Comparison of ENCODE assay signal across 16 cellular contexts in the genomic region with DNA sequence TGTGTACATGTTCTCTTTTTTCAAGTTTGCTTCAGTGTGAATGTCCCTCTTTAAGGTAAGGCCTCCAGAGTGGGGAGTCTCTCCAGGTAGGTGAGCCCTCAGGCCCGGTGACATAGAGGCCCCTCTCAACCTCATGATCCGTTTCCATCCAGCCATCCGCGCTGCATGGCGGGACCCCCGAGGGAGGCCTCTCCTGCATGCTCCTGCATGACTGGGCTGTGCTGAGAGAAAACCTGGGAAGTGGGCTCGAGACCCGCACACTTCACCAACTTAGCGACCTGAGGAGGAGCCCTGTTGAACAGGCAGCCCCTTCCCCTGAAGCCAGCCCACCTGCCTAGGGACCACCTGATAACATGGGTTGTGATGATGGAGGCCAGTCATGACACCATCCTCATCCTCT.
DNase-seq lines count a peak whose midpoint lies in the region; ATAC-seq and TF ChIP-seq lines count a peak whose summit lies in the region.
"Had no signal": no experiment of that assay in that cellular context is flagged by ENCODE, and none has a peak within 500 bp of the region (broad histone marks: within the 10 kb centered on the region; RNA-seq: fewer than 3 reads in every experiment).

No MANE protein-coding gene starts in this region.

- no peaks in the 10 kb centered on the region for H3K36me3 ChIP-seq in Caco-2 (ENCODE audit: control insufficient read depth, insufficient read depth, low read length)
- H3K36me3 ChIP-seq in PC-9 (ENCODE audit: low read depth), result no peaks in the 10 kb centered on the region
- H3K36me3 ChIP-seq in mesenchymal stem cell (ENCODE audit: control insufficient read depth in 1 of 2, insufficient read depth in 2 of 2, low read depth in 1 of 2, low read length in 2 of 2), result peaks cover 13 to 28% of the 10 kb centered on the region in 2 experiments
- H3K36me3 ChIP-seq in upper lobe of left lung, result peaks cover 0 to 37% (median 7%) of the 10 kb centered on the region in 4 donors
- H3K36me3 ChIP-seq in MM.1S (replicated peaks; ENCODE audit: insufficient read depth, low read length), result no peaks in the 10 kb centered on the region

- H3K27ac ChIP-seq in PC-9, result peak overlapping the region; percentile 96
- no peak overlapping the region for H3K27ac ChIP-seq in mesenchymal stem cell (ENCODE audit: low read length, poor library complexity, severe bottlenecking)
- H3K27ac ChIP-seq in upper lobe of left lung, result peak overlapping the region in 3 of 4 donors; percentile 55 to 78 (median 69)
- H3K27ac ChIP-seq in MM.1S (ENCODE audit: low read length), result no peak overlapping the region

- BruUV-seq in Caco-2 (replicated peaks; lab: Mats Ljungman, UMichigan), result no TSS peak
- BruUV-seq in PC-9 (replicated peaks; lab: Mats Ljungman, UMichigan), result no TSS peak

- H3K79me1 ChIP-seq in mesenchymal stem cell (replicated peaks; ENCODE audit: low read length, poor library complexity, severe bottlenecking), result no peaks in the 10 kb centered on the region

- no peak overlapping the region for H4K8ac ChIP-seq in mesenchymal stem cell (ENCODE audit: low read length)

- TF ChIP-seq POLR2A in upper lobe of left lung (IDR thresholded peaks at IDR 0.05), result no peak

- no peak overlapping the region for H3K14ac ChIP-seq in mesenchymal stem cell (ENCODE audit: low read length in 2 of 2)

- peak overlapping the region; percentile 64 for H4K91ac ChIP-seq in mesenchymal stem cell (ENCODE audit: low read length)

- CTCF ChIA-PET in Caco-2 (lab: Charles Lee), result no interaction called here
- CTCF ChIA-PET in PC-9 (lab: Charles Lee), result no interaction called here

- H2BK120ac ChIP-seq in mesenchymal stem cell (ENCODE audit: low read depth, low read length), result no peak overlapping the region

- H3K27me3 ChIP-seq in Caco-2 (replicated peaks; ENCODE audit: control insufficient read depth, insufficient read depth, low read length) (no peaks in the 10 kb centered on the region), PC-9 (ENCODE audit: insufficient read depth, low read depth) (no peaks in the 10 kb centered on the region), mesenchymal stem cell (ENCODE audit: control insufficient read depth in 1 of 2, insufficient read depth in 1 of 2, low read length in 2 of 2) (no peaks in the 10 kb centered on the region), upper lobe of left lung (no peaks in the 10 kb centered on the region), MM.1S (replicated peaks; ENCODE audit: insufficient read depth, low read length) (no peaks in the 10 kb centered on the region)

- no peaks in the 10 kb centered on the region for H3K27me3 Mint-ChIP-seq in Caco-2 (ENCODE audit: insufficient read depth, unreplicated experiment)
- H3K27me3 Mint-ChIP-seq: B cell; CD4-positive, alpha-beta T cell; IgD-negative memory B cell had no signal

- no peak overlapping the region for H3K4me3 Mint-ChIP-seq in Caco-2 (ENCODE audit: unreplicated experiment)
- H3K4me3 Mint-ChIP-seq: B cell; CD4-positive, alpha-beta T cell; H9; IgD-negative memory B cell had no signal

- ATAC-seq in upper lobe of left lung (ENCODE audit: low FRiP score in 2 of 2), result no peak
- no peak for ATAC-seq in HG02885 (IDR thresholded peaks at IDR 0.05; ENCODE audit: poor library complexity, unreplicated experiment)
- ATAC-seq in HG03565 (IDR thresholded peaks at IDR 0.05; ENCODE audit: unreplicated experiment), result no peak

- peak overlapping the region; percentile 78 for H3K4me2 ChIP-seq in PC-9
- no peak overlapping the region for H3K4me2 ChIP-seq in mesenchymal stem cell (ENCODE audit: low read length, poor library complexity, severe bottlenecking)
- H3K4me2 ChIP-seq in MM.1S (ENCODE audit: low read depth, low read length), result no peak overlapping the region

- H3K18ac ChIP-seq in mesenchymal stem cell (ENCODE audit: low read depth in 1 of 2, low read length in 2 of 2), result no peak overlapping the region

- H3K27ac Mint-ChIP-seq in Caco-2 (ENCODE audit: unreplicated experiment), result peak overlapping the region; percentile 92
- H3K27ac Mint-ChIP-seq: B cell; CD4-positive, alpha-beta T cell; H9; IgD-negative memory B cell had no signal

- H3K9ac ChIP-seq in mesenchymal stem cell (ENCODE audit: low read length) (no peak overlapping the region), MM.1S (ENCODE audit: low read length) (no peak overlapping the region)

- no peaks in the 10 kb centered on the region for H3K9me3 Mint-ChIP-seq in Caco-2 (ENCODE audit: unreplicated experiment)
- H3K9me3 Mint-ChIP-seq: CD4-positive, alpha-beta T cell; H9; IgD-negative memory B cell had no signal

- H2BK15ac ChIP-seq in mesenchymal stem cell (ENCODE audit: low read depth, poor library complexity, severe bottlenecking), result peak overlapping the region; percentile 4

- H2AK5ac ChIP-seq in mesenchymal stem cell (ENCODE audit: low read length, severe bottlenecking), result peak overlapping the region; percentile 75

- intact Hi-C loops in Caco-2 (cut with micrococcal nuclease; ENCODE audit: unreplicated experiment) (loop anchor here (2.0 kb wide), 2 partner anchors 21 to 59 kb away; no protein-coding TSS in a partner anchor), PC-9 (cut with micrococcal nuclease; ENCODE audit: unreplicated experiment) (loop anchor here (2.0 kb wide), 1 partner anchor 49 kb away; no protein-coding TSS in a partner anchor)

- H3F3A ChIP-seq in PC-9 (ENCODE audit: insufficient read depth, low read depth) (peaks cover 38% of the 10 kb centered on the region), MM.1S (ENCODE audit: insufficient read depth, low read length) (no peaks in the 10 kb centered on the region)

- POLR2A ChIA-PET in Caco-2 (lab: Charles Lee) (no interaction called here), PC-9 (lab: Charles Lee; ENCODE audit: unreplicated experiment) (no interaction called here)

- peaks cover 7% of the 10 kb centered on the region for H3K36me3 Mint-ChIP-seq in Caco-2 (ENCODE audit: insufficient read depth, unreplicated experiment)

- WGBS in mesenchymal stem cell, result over 99% methylated on average over 9 of the region's 9 CpGs
- 95% methylated on average over 4 to 9 of the region's 9 CpGs for WGBS in upper lobe of left lung, 2 donors

- no peak overlapping the region for H2BK5ac ChIP-seq in mesenchymal stem cell (ENCODE audit: low read depth, low read length, poor library complexity, severe bottlenecking)

- no peak for DNase-seq in Caco-2
- no peak for DNase-seq in PC-9
- no peak for DNase-seq in mesenchymal stem cell
- DNase-seq in upper lobe of left lung, result no peak
- no peak for DNase-seq in MM.1S
- DNase-seq: C1 segment of cervical spinal cord; CD4-positive, alpha-beta T cell; DMS153; DMS79 treated with DMSO at 0.1 percent for 48 hours; EL; GOT3; H9 had no signal

- no peaks in the 10 kb centered on the region for H3K79me2 ChIP-seq in PC-9 (ENCODE audit: low read depth)
- no peaks in the 10 kb centered on the region for H3K79me2 ChIP-seq in MM.1S (ENCODE audit: low read length)

- H3K23ac ChIP-seq in mesenchymal stem cell (ENCODE audit: low read length in 2 of 2), result no peak overlapping the region

- no peak for TF ChIP-seq EP300 in upper lobe of left lung (IDR thresholded peaks at IDR 0.05)

- H2BK12ac ChIP-seq in mesenchymal stem cell (ENCODE audit: low read length in 2 of 2), result peak overlapping the region in 1 of 2 experiments; percentile 40

- TF ChIP-seq CTCF in Caco-2 (IDR thresholded peaks at IDR 0.05; ENCODE audit: insufficient read depth in 1 of 2, low read depth in 1 of 2, low read length in 1 of 2, severe bottlenecking in 1 of 2, unreplicated experiment in 1 of 2), result no peak
- TF ChIP-seq CTCF in PC-9 (conservative IDR thresholded peaks at IDR 0.05), result no peak
- TF ChIP-seq CTCF in upper lobe of left lung (IDR thresholded peaks at IDR 0.05), result no peak
- no peak for TF ChIP-seq CTCF in MM.1S (IDR thresholded peaks at IDR 0.05; ENCODE audit: low read length)

- no peaks in the 10 kb centered on the region for H4K20me1 ChIP-seq in PC-9 (ENCODE audit: insufficient read depth)
- no peaks in the 10 kb centered on the region for H4K20me1 ChIP-seq in MM.1S (ENCODE audit: insufficient read depth, low read length)

- H3K9me3 ChIP-seq in Caco-2 (no peaks in the 10 kb centered on the region), PC-9 (ENCODE audit: insufficient read depth, low read depth) (no peaks in the 10 kb centered on the region), mesenchymal stem cell (ENCODE audit: control insufficient read depth, low read length) (no peaks in the 10 kb centered on the region), upper lobe of left lung (no peaks in the 10 kb centered on the region), MM.1S (replicated peaks; ENCODE audit: insufficient read depth, low read length) (no peaks in the 10 kb centered on the region)

- H3K4me3 ChIP-seq in Caco-2 (ENCODE audit: low read depth, low read length) (no peak overlapping the region), PC-9 (no peak overlapping the region), mesenchymal stem cell (ENCODE audit: insufficient read depth in 1 of 2, low read depth in 1 of 2, low read length in 2 of 2) (no peak overlapping the region), upper lobe of left lung (no peak overlapping the region), MM.1S (ENCODE audit: low read length) (no peak overlapping the region)

- no peak overlapping the region for H2AFZ ChIP-seq in PC-9
- no peak overlapping the region for H2AFZ ChIP-seq in mesenchymal stem cell (ENCODE audit: low read depth, low read length)
- H2AFZ ChIP-seq in MM.1S (ENCODE audit: low read length), result no peak overlapping the region

- no peak overlapping the region for H3K4ac ChIP-seq in mesenchymal stem cell (ENCODE audit: low read depth in 1 of 2, low read length in 2 of 2)

- H3K9me2 ChIP-seq in PC-9 (ENCODE audit: insufficient read depth) (no peaks in the 10 kb centered on the region), MM.1S (replicated peaks; ENCODE audit: insufficient read depth, low read length) (no peaks in the 10 kb centered on the region)

- H3K4me1 ChIP-seq in Caco-2 (peaks cover 61% of the 10 kb centered on the region), PC-9 (replicated peaks; ENCODE audit: insufficient read depth) (peaks cover 82% of the 10 kb centered on the region), mesenchymal stem cell (ENCODE audit: control insufficient read depth, insufficient read depth, low read depth, low read length) (peaks cover 32% of the 10 kb centered on the region), upper lobe of left lung (peaks cover 31 to 69% (median 49%) of the 10 kb centered on the region in 4 donors), MM.1S (ENCODE audit: low read length) (no peaks in the 10 kb centered on the region)

- H3K4me1 Mint-ChIP-seq in Caco-2 (ENCODE audit: low read depth, unreplicated experiment), result peaks cover 64% of the 10 kb centered on the region
- H3K4me1 Mint-ChIP-seq: B cell had no signal

Comparison
In these comparisons a context has a peak if more than half of its experiments do, and no peak if none do; other contexts are left out.
1. H3K27ac ChIP-seq: peak in PC-9 (single experiment) and upper lobe of left lung (3 of 4); none in mesenchymal stem cell (single experiment) and MM.1S (single experiment).